ENCODE assay signal across 28 cellular contexts in genomic region chr9:137355445-137356365, GRCh38. TPM values are rescaled to one million over a fixed set of nuclear protein-coding genes. Genes with fewer than 3 reads are reported as not detected.
A peak's percentile ranks its signal among the peaks of the same experiment; 100 is the strongest.
DNase-seq lines count a peak whose midpoint lies in the region; ATAC-seq, FAIRE-seq and TF ChIP-seq lines count a peak whose summit lies in the region.
"Had no signal": no experiment of that assay in that cellular context is flagged by ENCODE, and none has a peak within 500 bp of the region (broad histone marks: within the 10 kb centered on the region; RNA-seq: fewer than 3 reads in every experiment).

No MANE protein-coding gene starts in this region.

- H3K9me3 ChIP-seq in GM12878 (replicated peaks; ENCODE audit: control insufficient read depth, insufficient read depth, low read length) = peaks cover 13% of the 10 kb centered on the region
- H3K9me3 ChIP-seq in HAP-1 = peaks cover 5% of the 10 kb centered on the region
- H3K9me3 ChIP-seq in T-helper 17 cell (ENCODE audit: control insufficient read depth, low read length, poor library complexity, severe bottlenecking) = no peaks in the 10 kb centered on the region

- no peak for TF ChIP-seq POLR2A in H54 (IDR thresholded peaks at IDR 0.05; ENCODE audit: low read depth, low read length)
- TF ChIP-seq POLR2A in GM12878 (IDR thresholded peaks at IDR 0.05; ENCODE audit: low read depth, low read length) = no peak

- no peaks in the 10 kb centered on the region for H3K79me2 ChIP-seq in GM12878 (ENCODE audit: control insufficient read depth, insufficient read depth, low read length)

- H3K27ac Mint-ChIP-seq in T-helper 17 cell = no peak overlapping the region
- H3K27ac Mint-ChIP-seq: activated CD4-positive, alpha-beta memory T cell treated with anti-CD3 and anti-CD28 coated beads for 36 hours; activated T-helper 17 cell treated with anti-CD3 and anti-CD28 coated beads, Interleukin-2, amount 50 U/mL, for 72 hours; CD4-positive, CD25-positive, alpha-beta regulatory T cell; dendritic cell treated with granulocyte-macrophage colony-stimulating factor and Interleukin-4, amounts not matched to agents 40 ng/mL and 50 ng/mL, for 4 days; IgD-negative memory B cell had no signal

- peak; percentile 80 for FAIRE-seq in H54 (lab: Jason Lieb, UNC)
- peak; percentile 57 for FAIRE-seq in GM12878 (lab: Jason Lieb, UNC)

- no peaks in the 10 kb centered on the region for H3K36me3 ChIP-seq in GM12878 (ENCODE audit: control insufficient read depth in 2 of 2, insufficient read depth in 2 of 2, low read length in 1 of 2)
- H3K36me3 ChIP-seq in HAP-1 (replicated peaks) = no peaks in the 10 kb centered on the region
- H3K36me3 ChIP-seq: thoracic aorta had no signal

- ATAC-seq in GM12878 (no peak), T-helper 17 cell (no peak)
- ATAC-seq: activated T-helper 17 cell treated with anti-CD3 and anti-CD28 coated beads, Interleukin-2, amount 50 U/mL, for 72 hours; stimulated activated naive CD8-positive, alpha-beta T cell treated with anti-CD3 and anti-CD28 coated beads, Interleukin-15, Interleukin-2, amounts not matched to agents 100 U/mL and 50 U/mL, for 24 hours had no signal

- H3K4me1 ChIP-seq in GM12878 (ENCODE audit: control insufficient read depth, insufficient read depth, low read length) (no peaks in the 10 kb centered on the region), HAP-1 (no peaks in the 10 kb centered on the region)
- H3K4me1 ChIP-seq: vagina had no signal

- POLR2A ChIA-PET in GM12878 (lab: Charles Lee) = no interaction called here

- no peak for TF ChIP-seq EP300 in GM12878 (IDR thresholded peaks at IDR 0.05; ENCODE audit: borderline replicate concordance in 1 of 2, control insufficient read depth in 1 of 2, low read depth in 2 of 2, low read length in 2 of 2)

- SMC1A ChIA-PET in GM12878 (lab: Charles Lee; ENCODE audit: uncharacterized antibody, unreplicated experiment) = no interaction called here

- no peak overlapping the region for H3K4me2 ChIP-seq in GM12878 (ENCODE audit: control insufficient read depth, insufficient read depth)
- H3K4me2 ChIP-seq: PC-9 had no signal

- no peaks in the 10 kb centered on the region for H3K36me3 Mint-ChIP-seq in T-helper 17 cell (ENCODE audit: low read depth)
- H3K36me3 Mint-ChIP-seq: CD4-positive, CD25-positive, alpha-beta regulatory T cell; IgD-negative memory B cell had no signal

- no peak for TF ChIP-seq RAD21 in GM12878 (IDR thresholded peaks at IDR 0.05; ENCODE audit: insufficient read depth, low read depth, low read length)

- intact Hi-C loops in GM12878 (cut with micrococcal nuclease; ENCODE audit: unreplicated experiment) = no loop called here

- no peaks in the 10 kb centered on the region for H3K4me1 Mint-ChIP-seq in T-helper 17 cell
- H3K4me1 Mint-ChIP-seq: activated naive CD4-positive, alpha-beta T cell treated with anti-CD3 and anti-CD28 coated beads, Interleukin-2, amount 50 U/mL, for 24 hours; activated T-helper 17 cell treated with anti-CD3 and anti-CD28 coated beads, Interleukin-2, amount 50 U/mL, for 72 hours; CD4-positive, CD25-positive, alpha-beta regulatory T cell; IgD-negative memory B cell had no signal

- H3K9ac ChIP-seq in GM12878 (ENCODE audit: control insufficient read depth, insufficient read depth, low read length) = no peak overlapping the region

- no peak overlapping the region for H2AFZ ChIP-seq in GM12878 (ENCODE audit: control insufficient read depth, low read depth, low read length)
- H2AFZ ChIP-seq: PC-9 had no signal

- WGBS in GM12878 (ENCODE audit: insufficient coverage, insufficient replicate concordance, low lambda C conversion rate, missing lambda C conversion rate) = 48% methylated on average over 19 of the region's 19 CpGs

- DNase-seq in D341Med (ENCODE audit: low spot score) (peak; percentile 43), H54 (ENCODE audit: insufficient read length, low spot score) (no peak), GM12878 (ENCODE audit: low read depth, low spot score) (no peak), left kidney (ENCODE audit: low read depth, low spot score) (peak; percentile 67), HCEC 1CT (no peak), HAP-1 (ENCODE audit: low spot score in 2 of 2) (no peak), T-helper 17 cell (no peak), SIG-M5 (lab: John Stamatoyannopoulos, UW) (no peak)
- DNase-seq: activated CD4-positive, alpha-beta memory T cell treated with anti-CD3 and anti-CD28 coated beads for 36 hours; activated CD4-positive, CD25-positive, alpha-beta regulatory T cell; aorta; caudate nucleus; CD4-positive, CD25-positive, alpha-beta regulatory T cell; left ventricle myocardium inferior; NCI-H1092 treated with DMSO at 0.1 percent for 48 hours; NCI-H2029; NCI-H2227 treated with DMSO at 0.1 percent for 48 hours; NCI-H526 treated with DMSO at 0.1 percent for 48 hours; PC-9; SHP77 treated with DMSO at 0.1 percent for 48 hours; stimulated activated naive CD8-positive, alpha-beta T cell treated with anti-CD3 and anti-CD28 coated beads, Interleukin-15, Interleukin-2, amounts not matched to agents 100 U/mL and 50 U/mL, for 24 hours; T-helper 9 cell had no signal

- in situ Hi-C loops in GM12878 (cut with MboI) (no loop called here), HAP-1 (cut with MboI; ENCODE audit: low sequenced_read_pairs) (no loop called here)

- no peak for TF ChIP-seq CTCF in GM12878 (IDR thresholded peaks at IDR 0.05 in 2 of 3, conservative IDR thresholded peaks at IDR 0.05 in 1 of 3; ENCODE audit: control insufficient read depth in 2 of 3, extremely low read depth in 1 of 3, insufficient read depth in 1 of 3, low read depth in 3 of 3, low read length in 3 of 3)

- CTCF ChIA-PET in GM12878 (lab: Yijun Ruan, JAX) = interaction anchor here (0.6 kb wide), 1 partner anchor 179 kb away, joined by 3 read pairs; no protein-coding TSS in a partner anchor

- BruUV-seq in GM12878 (replicated peaks; lab: Mats Ljungman, UMichigan) = no TSS peak

- H3K27me3 Mint-ChIP-seq in T-helper 17 cell = no peaks in the 10 kb centered on the region
- H3K27me3 Mint-ChIP-seq: activated CD4-positive, alpha-beta memory T cell treated with anti-CD3 and anti-CD28 coated beads for 36 hours; activated naive CD4-positive, alpha-beta T cell treated with anti-CD3 and anti-CD28 coated beads, Interleukin-2, amount 50 U/mL, for 24 hours; activated T-helper 17 cell treated with anti-CD3 and anti-CD28 coated beads, Interleukin-2, amount 50 U/mL, for 72 hours; CD4-positive, CD25-positive, alpha-beta regulatory T cell; dendritic cell treated with granulocyte-macrophage colony-stimulating factor and Interleukin-4, amounts not matched to agents 40 ng/mL and 50 ng/mL, for 4 days; IgD-negative memory B cell had no signal

- no peak overlapping the region for H3K4me3 Mint-ChIP-seq in T-helper 17 cell
- H3K4me3 Mint-ChIP-seq: activated CD4-positive, alpha-beta memory T cell treated with anti-CD3 and anti-CD28 coated beads for 36 hours; activated naive CD4-positive, alpha-beta T cell treated with anti-CD3 and anti-CD28 coated beads, Interleukin-2, amount 50 U/mL, for 24 hours; activated T-helper 17 cell treated with anti-CD3 and anti-CD28 coated beads, Interleukin-2, amount 50 U/mL, for 72 hours; CD4-positive, CD25-positive, alpha-beta regulatory T cell; dendritic cell treated with granulocyte-macrophage colony-stimulating factor and Interleukin-4, amounts not matched to agents 40 ng/mL and 50 ng/mL, for 4 days had no signal

- H3K27ac ChIP-seq in GM12878 (ENCODE audit: control insufficient read depth, insufficient read depth) = no peak overlapping the region
- H3K27ac ChIP-seq: PC-9, thoracic aorta, vagina had no signal

- H3K27me3 ChIP-seq in GM12878 (replicated peaks in 1 of 2; ENCODE audit: control insufficient read depth in 2 of 2, insufficient read depth in 2 of 2, low read length in 1 of 2) (no peaks in the 10 kb centered on the region), HAP-1 (ENCODE audit: low read depth) (no peaks in the 10 kb centered on the region)
- H3K27me3 ChIP-seq: vagina had no signal

- H3K4me3 ChIP-seq in GM12878 (no peak overlapping the region), HAP-1 (no peak overlapping the region)
- H3K4me3 ChIP-seq: left ventricle myocardium inferior, PC-9, thoracic aorta, vagina had no signal

- no peaks in the 10 kb centered on the region for H4K20me1 ChIP-seq in GM12878 (ENCODE audit: control insufficient read depth, insufficient read depth)

- RAD21 ChIA-PET in GM12878 (lab: Charles Lee; ENCODE audit: unreplicated experiment) = no interaction called here

TF ChIP-seq in GM12878, 131 proteins besides CTCF, POLR2A, EP300 and RAD21 (continues in another document):
- TF ChIP-seq GATAD2B (conservative IDR thresholded peaks at IDR 0.05; ENCODE audit: low read depth) = no peak
- no peak for TF ChIP-seq NR2C2 (IDR thresholded peaks at IDR 0.05; ENCODE audit: borderline replicate concordance, control insufficient read depth, insufficient read length, low read depth)
- no peak for TF ChIP-seq SMAD1 (IDR thresholded peaks at IDR 0.05; ENCODE audit: low read depth, partially characterized antibody)
- TF ChIP-seq MEF2A (IDR thresholded peaks at IDR 0.05; ENCODE audit: insufficient read depth, low read depth, low read length) = no peak
- no peak for TF ChIP-seq YBX1 (IDR thresholded peaks at IDR 0.05)
- TF ChIP-seq NFYA (IDR thresholded peaks at IDR 0.05; ENCODE audit: borderline replicate concordance, low read depth, low read length) = no peak
- no peak for TF ChIP-seq CBX3 (IDR thresholded peaks at IDR 0.05; ENCODE audit: borderline replicate concordance, low read depth)
- no peak for TF ChIP-seq ATF3 (IDR thresholded peaks at IDR 0.05; ENCODE audit: borderline replicate concordance, extremely low read depth, low read depth, low read length)

RNA-seq across cellular contexts. Expression of gene NRARP, which starts 53.6 kb away (rescaled TPM):
- total RNA-seq in GM12878 (2013; cell fraction: nucleolus; rRNA removed) = 7.0 and 7.7 TPM in 2 replicates
- total RNA-seq in GM12878 (2014; rRNA removed) (2.7 and 3.7 TPM in 2 replicates), GM12878 (2014; rRNA removed; fragmentation: Illumina TruSeq; extraction: Trizol) (0.64 and 0.67 TPM in 2 replicates), GM12878 (2021) (8.4 and 9.2 TPM in 2 replicates), T-helper 17 cell (under 1 TPM; 0.42 to 0.91 TPM)
- 0.56 TPM for polyA plus RNA-seq in GM12878 (2011; ENCODE audit: low read depth)
- polyA plus RNA-seq in GM12878 (2011; rRNA removed) (1.6 and 2.6 TPM in 2 replicates), GM12878 (2014; fragmentation: Illumina TruSeq; extraction: Trizol) (1.4 and 1.8 TPM in 2 replicates), GM12878 (2014; fragmentation: Nextera tagmentation; extraction: Ambion mirVana) (not detected), GM12878 (2014; rRNA removed) (5.5 and 7.2 TPM in 2 replicates), GM12878 (2016; fragmentation: Nextera tagmentation; extraction: Ambion mirVana) (under 1 TPM; 0.06 to 0.15 TPM)
- polyA plus RNA-seq in GM12878 (2011; cell fraction: cytosol; rRNA removed) = 3.3 TPM in 2 replicates
- 5.8 and 5.9 TPM in 2 replicates for polyA plus RNA-seq in GM12878 (2011; cell fraction: nucleus; rRNA removed)
- polyA plus RNA-seq in GM12878 (2012) = 2.4 and 2.8 TPM in 2 replicates
- 0.51 and 0.93 TPM in 2 replicates for polyA minus RNA-seq in GM12878 (2011; rRNA and poly(A)+ RNA removed)
- 1.3 and 2.0 TPM in 2 replicates for polyA minus RNA-seq in GM12878 (2011; cell fraction: cytosol; rRNA and poly(A)+ RNA removed)
- polyA minus RNA-seq in GM12878 (2011; cell fraction: nucleus; rRNA and poly(A)+ RNA removed) = 4.2 and 6.9 TPM in 2 replicates
- polyA plus RNA-seq: CD4-positive, CD25-positive, alpha-beta regulatory T cell; IgD-negative memory B cell had no signal

Comparison
In these comparisons a context has a peak if more than half of its experiments do, and no peak if none do; other contexts are left out.
1. DNase-seq: peak in D341Med (single experiment) and left kidney (single experiment); none in H54 (single experiment), GM12878 (single experiment), HCEC 1CT (single experiment), HAP-1 (0 of 2), T-helper 17 cell (0 of 3) and SIG-M5 (single experiment).